ENCODE assay signal across 12 cellular contexts in genomic region chr1:156673387-156674121, GRCh38. TPM values are rescaled to one million over a fixed set of nuclear protein-coding genes. Genes with fewer than 3 reads are reported as not detected.
DNase-seq lines count a peak whose midpoint lies in the region; ATAC-seq and TF ChIP-seq lines count a peak whose summit lies in the region.
"Had no signal": no experiment of that assay in that cellular context is flagged by ENCODE, and none has a peak within 500 bp of the region (broad histone marks: within the 10 kb centered on the region; RNA-seq: fewer than 3 reads in every experiment).

No MANE protein-coding gene starts in this region.

- H3K27me3 ChIP-seq in dorsolateral prefrontal cortex (peaks cover 0 to 8% (median 0%) of the 10 kb centered on the region in 45 donors), smooth muscle cell (ENCODE audit: low read depth) (no peaks in the 10 kb centered on the region)

- TF ChIP-seq CTCF in dorsolateral prefrontal cortex (IDR thresholded peaks at IDR 0.05 in 54 of 56, conservative IDR thresholded peaks at IDR 0.05 in 2 of 56; ENCODE audit: low read depth in 1 of 56, partially characterized antibody in 56 of 56) (no peak), smooth muscle cell (IDR thresholded peaks at IDR 0.05; ENCODE audit: borderline replicate concordance, insufficient read depth, poor library complexity, severe bottlenecking) (no peak)

- no peaks in the 10 kb centered on the region for H3K36me3 ChIP-seq in smooth muscle cell (ENCODE audit: low read depth)
- H3K36me3 ChIP-seq: adrenal gland had no signal

- H3K9me3 ChIP-seq in smooth muscle cell (replicated peaks; ENCODE audit: low read depth) = no peaks in the 10 kb centered on the region
- H3K9me3 ChIP-seq: adrenal gland had no signal

- H3F3A ChIP-seq in smooth muscle cell (ENCODE audit: low read depth) = peaks cover 14% of the 10 kb centered on the region

- H3K4me3 ChIP-seq in dorsolateral prefrontal cortex = peak overlapping the region in 4 of 59 donors; percentile 11 to 64 (median 18)
- H3K4me3 ChIP-seq in smooth muscle cell = no peak overlapping the region
- H3K4me3 ChIP-seq: adrenal gland had no signal

- H3K27ac ChIP-seq in dorsolateral prefrontal cortex (peak overlapping the region in 50 of 59 donors; percentile 5 to 85 (median 63)), smooth muscle cell (ENCODE audit: low read depth) (peak overlapping the region; percentile 19)
- H3K27ac ChIP-seq: adrenal gland had no signal

- H3K9ac ChIP-seq in smooth muscle cell (ENCODE audit: low read depth) = peak overlapping the region; percentile 3

- DNase-seq in NCI-H146 treated with DMSO at 0.1 percent for 48 hours (lab: John Stamatoyannopoulos, UW; ENCODE audit: unreplicated experiment) (peak; percentile 3), dorsolateral prefrontal cortex (peak in 2 of 10 donors; percentile 52 to 60), left kidney (ENCODE audit: low read depth, low spot score) (peak; percentile 82), smooth muscle cell (lab: John Stamatoyannopoulos, UW; ENCODE audit: unreplicated experiment) (no peak), epidermal melanocyte (ENCODE audit: insufficient read length, low spot score) (no peak), SW480 (ENCODE audit: low spot score) (no peak)
- DNase-seq: activated CD4-positive, alpha-beta T cell treated with anti-CD3 and anti-CD28 coated beads for 48 hours; adrenal gland; GOT3; NCI-H1105 had no signal

- no peak overlapping the region for H2AFZ ChIP-seq in smooth muscle cell (ENCODE audit: low read depth)

- 42% methylated on average over 8 of the region's 8 CpGs for WGBS in smooth muscle cell (ENCODE audit: low lambda C conversion rate)

- intact Hi-C loops in dorsolateral prefrontal cortex (cut with DNase I) = no loop called here

- peaks cover 51% of the 10 kb centered on the region for H3K4me1 ChIP-seq in smooth muscle cell (ENCODE audit: low read depth)

- ATAC-seq in GM19467 (IDR thresholded peaks at IDR 0.05; ENCODE audit: unreplicated experiment) (no peak), GM19035 (IDR thresholded peaks at IDR 0.05; ENCODE audit: unreplicated experiment) (no peak)

- peaks cover 41% of the 10 kb centered on the region for H3K79me2 ChIP-seq in smooth muscle cell (ENCODE audit: low read depth)

- H3K4me2 ChIP-seq in smooth muscle cell = peak overlapping the region; percentile 91

- peaks cover 35% of the 10 kb centered on the region for H4K20me1 ChIP-seq in smooth muscle cell (ENCODE audit: low read depth)

RNA-seq across cellular contexts. Expression of gene NES, which starts 3.7 kb away (rescaled TPM):
- total RNA-seq in dorsolateral prefrontal cortex (10 to 100 TPM in 116 of 120 experiments, 1 to 10 TPM in 4; 6.0 to 31.4 (median 15.6) TPM), smooth muscle cell (27.1 and 28.5 TPM in 2 replicates)
- 11.3 and 23.3 TPM in 2 replicates for polyA plus RNA-seq in smooth muscle cell

RNA-seq across cellular contexts. Expression of gene BCAN, which starts 31.6 kb away (rescaled TPM):
- total RNA-seq in dorsolateral prefrontal cortex = 100 to 1,000 TPM in 103 of 120 experiments, 10 to 100 TPM in 17; 56.3 to 240 (median 123) TPM
- total RNA-seq in smooth muscle cell = not detected in 2 replicates
- polyA plus RNA-seq in smooth muscle cell = 0.79 TPM in 1 of 2 replicates, not detected in the other

RNA-seq across cellular contexts. Expression of gene CRABP2, which starts 31.8 kb away (rescaled TPM):
- total RNA-seq in dorsolateral prefrontal cortex = 10 to 100 TPM in 47 of 120 experiments, 1 to 10 TPM in 73; 1.8 to 25.0 (median 9.2) TPM
- total RNA-seq in smooth muscle cell = 69.4 and 86.6 TPM in 2 replicates
- 145 and 277 TPM in 2 replicates for polyA plus RNA-seq in smooth muscle cell

RNA-seq across cellular contexts. Expression of gene HAPLN2, which starts 54.3 kb away (rescaled TPM):
- total RNA-seq in dorsolateral prefrontal cortex (100 to 1,000 TPM in 85 of 120 experiments, 10 to 100 TPM in 35; 30.2 to 650 (median 143) TPM), smooth muscle cell (not detected in 2 replicates)
- polyA plus RNA-seq in smooth muscle cell = 1.00 TPM in 1 of 2 replicates, not detected in the other

RNA-seq across cellular contexts. Expression of gene METTL25B, which starts 54.7 kb away (rescaled TPM):
- total RNA-seq in dorsolateral prefrontal cortex = 10 to 100 TPM; 18.8 to 53.1 (median 32.3) TPM
- 5.4 and 11.0 TPM in 2 replicates for total RNA-seq in smooth muscle cell
- polyA plus RNA-seq in smooth muscle cell = 17.5 and 21.7 TPM in 2 replicates

Comparison
In these comparisons a context has a peak if more than half of its experiments do, and no peak if none do; other contexts are left out.
1. DNase-seq: peak in NCI-H146 treated with DMSO at 0.1 percent for 48 hours (single experiment) and left kidney (single experiment); none in smooth muscle cell (single experiment), epidermal melanocyte (single experiment) and SW480 (single experiment).
2. RNA of gene BCAN, which starts 31.6 kb away (total RNA-seq): 56.3 to 240 TPM in dorsolateral prefrontal cortex; not detected in smooth muscle cell; every median in the first group is over 10 times any median in the second.